ENCODE assay signal across 11 cellular contexts in genomic region chr17:50155115-50155819, GRCh38. TPM values are rescaled to one million over a fixed set of nuclear protein-coding genes. Genes with fewer than 3 reads are reported as not detected.
DNase-seq lines count a peak whose midpoint lies in the region; ATAC-seq and TF ChIP-seq lines count a peak whose summit lies in the region.
"Had no signal": no experiment of that assay in that cellular context is flagged by ENCODE, and none has a peak within 500 bp of the region (broad histone marks: within the 10 kb centered on the region; RNA-seq: fewer than 3 reads in every experiment).

No MANE protein-coding gene starts in this region.

- no peaks in the 10 kb centered on the region for H3K9me3 Mint-ChIP-seq in CD8-positive, alpha-beta T cell
- no peaks in the 10 kb centered on the region for H3K9me3 Mint-ChIP-seq in endodermal cell
- no peaks in the 10 kb centered on the region for H3K9me3 Mint-ChIP-seq in CD14-positive monocyte
- H3K9me3 Mint-ChIP-seq in activated T-cell treated with anti-CD3 and anti-CD28 coated beads, Interleukin-2, amount 50 U/mL, for 4 hours = no peaks in the 10 kb centered on the region

- no peak for TF ChIP-seq CTCF in CD8-positive, alpha-beta T cell (IDR thresholded peaks at IDR 0.05)
- no peak for TF ChIP-seq CTCF in NB4 (IDR thresholded peaks at IDR 0.05; ENCODE audit: low read depth, low read length)
- TF ChIP-seq CTCF in endodermal cell (conservative IDR thresholded peaks at IDR 0.05) = no peak
- no peak for TF ChIP-seq CTCF in CD14-positive monocyte (IDR thresholded peaks at IDR 0.05)

- H4K8ac ChIP-seq in trophoblast cell (ENCODE audit: low read depth, low read length) = no peak overlapping the region

- ATAC-seq in CD8-positive, alpha-beta T cell = no peak
- ATAC-seq in GM18907 (IDR thresholded peaks at IDR 0.05; ENCODE audit: unreplicated experiment) = no peak
- ATAC-seq in activated T-cell treated with anti-CD3 and anti-CD28 coated beads, Interleukin-2, amount 50 U/mL, for 4 hours = no peak

- no peaks in the 10 kb centered on the region for H3K36me3 Mint-ChIP-seq in CD8-positive, alpha-beta T cell
- H3K36me3 Mint-ChIP-seq in endodermal cell (ENCODE audit: low read depth) = no peaks in the 10 kb centered on the region
- H3K36me3 Mint-ChIP-seq in CD14-positive monocyte = no peaks in the 10 kb centered on the region
- H3K36me3 Mint-ChIP-seq in activated T-cell treated with anti-CD3 and anti-CD28 coated beads, Interleukin-2, amount 50 U/mL, for 4 hours (ENCODE audit: insufficient read depth) = no peaks in the 10 kb centered on the region

- peak overlapping the region; percentile 45 for H2AK5ac ChIP-seq in trophoblast cell (ENCODE audit: low read length)

- H4K91ac ChIP-seq in trophoblast cell (ENCODE audit: low read depth, low read length) = no peak overlapping the region

- POLR2A ChIA-PET in CD8-positive, alpha-beta T cell (lab: Charles Lee) = no interaction called here

- DNase-seq in CD8-positive, alpha-beta T cell = no peak
- DNase-seq in NB4 (ENCODE audit: low read depth) (peak; percentile 42), endodermal cell (peak; percentile 49), trophoblast cell (no peak), CD14-positive monocyte (ENCODE audit: low spot score) (no peak)
- no peak for DNase-seq in stimulated activated CD4-positive, alpha-beta T cell treated with anti-CD3 and anti-CD28 coated beads, Interleukin-2, amount 100 ng/mL, for 48 hours
- no peak for DNase-seq in activated T-cell treated with anti-CD3 and anti-CD28 coated beads, Interleukin-2, amount 50 U/mL, for 4 hours
- DNase-seq: activated naive CD4-positive, alpha-beta T cell; NCI-H1694 treated with DMSO at 0.1 percent for 48 hours had no signal

- peaks cover 43% of the 10 kb centered on the region for H3K4me1 Mint-ChIP-seq in CD8-positive, alpha-beta T cell (ENCODE audit: low read depth)
- peaks cover 5% of the 10 kb centered on the region for H3K4me1 Mint-ChIP-seq in endodermal cell
- H3K4me1 Mint-ChIP-seq in CD14-positive monocyte = peaks cover 40% of the 10 kb centered on the region
- peaks cover 23% of the 10 kb centered on the region for H3K4me1 Mint-ChIP-seq in activated T-cell treated with anti-CD3 and anti-CD28 coated beads, Interleukin-2, amount 50 U/mL, for 4 hours (ENCODE audit: low read depth)

- no peaks in the 10 kb centered on the region for H3K27me3 ChIP-seq in CD8-positive, alpha-beta T cell (ENCODE audit: insufficient read depth, low read length)
- no peaks in the 10 kb centered on the region for H3K27me3 ChIP-seq in endodermal cell (ENCODE audit: control insufficient read depth, insufficient read depth, low read length, poor library complexity, severe bottlenecking)
- H3K27me3 ChIP-seq in trophoblast cell (ENCODE audit: insufficient read depth, low read length) = peaks cover 2% of the 10 kb centered on the region
- H3K27me3 ChIP-seq: neutrophil had no signal

- no peak overlapping the region for H2BK5ac ChIP-seq in trophoblast cell (ENCODE audit: low read depth, low read length, poor library complexity)

- H3K27ac ChIP-seq in CD8-positive, alpha-beta T cell (ENCODE audit: low read depth, low read length) = no peak overlapping the region
- no peak overlapping the region for H3K27ac ChIP-seq in endodermal cell (ENCODE audit: low read depth, low read length)
- H3K27ac ChIP-seq in trophoblast cell (ENCODE audit: low read depth, low read length) = no peak overlapping the region

- no peak overlapping the region for H3K4me2 ChIP-seq in trophoblast cell (ENCODE audit: low read length)

- H4K12ac ChIP-seq in trophoblast cell (ENCODE audit: low read depth, low read length) = no peak overlapping the region

- H3K18ac ChIP-seq in trophoblast cell (ENCODE audit: low read length) = no peak overlapping the region

- H3K4ac ChIP-seq in trophoblast cell (ENCODE audit: low read depth, low read length) = no peak overlapping the region

- no peak overlapping the region for H3K23ac ChIP-seq in trophoblast cell (ENCODE audit: low read length)

- no peak overlapping the region for H3K14ac ChIP-seq in trophoblast cell (ENCODE audit: low read length)

- H3K9me3 ChIP-seq in CD8-positive, alpha-beta T cell (ENCODE audit: low read length) = no peaks in the 10 kb centered on the region
- no peaks in the 10 kb centered on the region for H3K9me3 ChIP-seq in endodermal cell (ENCODE audit: control insufficient read depth, low read length)
- H3K9me3 ChIP-seq in trophoblast cell (ENCODE audit: insufficient read depth, low read depth, low read length) = no peaks in the 10 kb centered on the region
- H3K9me3 ChIP-seq: neutrophil had no signal

- peak overlapping the region; percentile 77 for H3K27ac Mint-ChIP-seq in CD8-positive, alpha-beta T cell
- H3K27ac Mint-ChIP-seq in endodermal cell (no peak overlapping the region), CD14-positive monocyte (peak overlapping the region in 1 of 7 donors; percentile 72)

- peaks cover 6% of the 10 kb centered on the region for H3K79me2 ChIP-seq in trophoblast cell (ENCODE audit: control insufficient read depth, insufficient read depth, low read length, poor library complexity)

- H3K79me1 ChIP-seq in trophoblast cell (ENCODE audit: low read length) = peaks cover 13% of the 10 kb centered on the region

- intact Hi-C loops in CD8-positive, alpha-beta T cell (cut with DNase I, micrococcal nuclease) = no loop called here
- intact Hi-C loops in CD14-positive monocyte (cut with micrococcal nuclease) = no loop called here

- no peak overlapping the region for H3K4me3 ChIP-seq in CD8-positive, alpha-beta T cell (ENCODE audit: low read depth, low read length)
- no peak overlapping the region for H3K4me3 ChIP-seq in NB4 (ENCODE audit: low read depth, low read length)
- no peak overlapping the region for H3K4me3 ChIP-seq in endodermal cell (ENCODE audit: low read length)
- no peak overlapping the region for H3K4me3 ChIP-seq in trophoblast cell (ENCODE audit: low read depth, low read length)

- CTCF ChIA-PET in CD8-positive, alpha-beta T cell (lab: Charles Lee) = interaction anchor here (1.0 to 8.4 kb wide), 2 partner anchors 11 to 15 kb away, joined by 3 to 78 read pairs; partner anchors contain the start of gene SGCA

- 87 to 91% methylated on average over 4 to 8 of the region's 8 CpGs for WGBS in endodermal cell (ENCODE audit: insufficient coverage in 1 of 2, insufficient read length in 1 of 2), 2 experiments
- no CpG with 5 or more reads among the region's 8 CpGs for WGBS in trophoblast cell (ENCODE audit: extremely low coverage, insufficient coverage, insufficient read length)

- no peak for TF ChIP-seq POLR2A in NB4 (IDR thresholded peaks at IDR 0.05; ENCODE audit: extremely low read depth, insufficient read length)

- peak overlapping the region; percentile 18 for H2BK120ac ChIP-seq in trophoblast cell (ENCODE audit: insufficient read depth, low read length, poor library complexity)

- no peak overlapping the region for H3K9ac ChIP-seq in endodermal cell (ENCODE audit: extremely low read depth, low read length, poor library complexity, severe bottlenecking)
- H3K9ac ChIP-seq in trophoblast cell (ENCODE audit: low read length) = no peak overlapping the region

- no peak overlapping the region for H2BK12ac ChIP-seq in trophoblast cell (ENCODE audit: low read length)

- H3K27me3 Mint-ChIP-seq in CD8-positive, alpha-beta T cell (ENCODE audit: low read depth) = no peaks in the 10 kb centered on the region
- H3K27me3 Mint-ChIP-seq in endodermal cell (ENCODE audit: insufficient read depth) (peaks cover 12% of the 10 kb centered on the region), CD14-positive monocyte (ENCODE audit: low read depth in 3 of 3) (peaks cover 0 to 13% (median 4%) of the 10 kb centered on the region in 3 donors)
- H3K27me3 Mint-ChIP-seq in activated T-cell treated with anti-CD3 and anti-CD28 coated beads, Interleukin-2, amount 50 U/mL, for 4 hours (ENCODE audit: low read depth) = no peaks in the 10 kb centered on the region

- H3K4me1 ChIP-seq in CD8-positive, alpha-beta T cell (ENCODE audit: insufficient read depth, low read length) = peaks cover 33% of the 10 kb centered on the region
- H3K4me1 ChIP-seq in endodermal cell (ENCODE audit: control insufficient read depth, insufficient read depth, low read length) (peaks cover 8% of the 10 kb centered on the region), trophoblast cell (ENCODE audit: control insufficient read depth in 1 of 2, insufficient read depth in 2 of 2, low read length in 2 of 2) (peaks cover 6 to 10% of the 10 kb centered on the region in 2 experiments)

- H3K36me3 ChIP-seq in CD8-positive, alpha-beta T cell (ENCODE audit: insufficient read depth, low read length) = no peaks in the 10 kb centered on the region
- H3K36me3 ChIP-seq in endodermal cell (ENCODE audit: control insufficient read depth, insufficient read depth, low read length) = no peaks in the 10 kb centered on the region
- no peaks in the 10 kb centered on the region for H3K36me3 ChIP-seq in trophoblast cell (ENCODE audit: control insufficient read depth in 1 of 2, insufficient read depth in 2 of 2, low read length in 2 of 2)
- H3K36me3 ChIP-seq: neutrophil had no signal

- no peak overlapping the region for H3K4me3 Mint-ChIP-seq in CD8-positive, alpha-beta T cell
- H3K4me3 Mint-ChIP-seq in endodermal cell (no peak overlapping the region), CD14-positive monocyte (peak overlapping the region in 1 of 2 donors; percentile 35)
- H3K4me3 Mint-ChIP-seq in activated T-cell treated with anti-CD3 and anti-CD28 coated beads, Interleukin-2, amount 50 U/mL, for 4 hours = no peak overlapping the region

- no peak overlapping the region for H2AFZ ChIP-seq in trophoblast cell (ENCODE audit: insufficient read depth, low read length, poor library complexity)

RNA-seq across cellular contexts. Expression of gene PPP1R9B, which starts 4.8 kb away (rescaled TPM):
- total RNA-seq in CD8-positive, alpha-beta T cell = 10 to 100 TPM; 64.3 TPM
- total RNA-seq in endodermal cell = 10 to 100 TPM; 24.1 to 34.6 TPM
- polyA plus RNA-seq in endodermal cell (2013, experiment 1 of 2) = 27.5 TPM
- 28.4 TPM for polyA plus RNA-seq in endodermal cell (2013, experiment 2 of 2)
- polyA plus RNA-seq in trophoblast cell (2013) = 23.2 and 23.4 TPM in 2 replicates
- 1 to 10 TPM in 1 of 2 donors, under 1 TPM in 1; 0.61 to 1.3 TPM for polyA plus RNA-seq in CD14-positive monocyte
- 10 to 100 TPM; 70.2 to 82.2 (median 76.6) TPM for total RNA-seq in activated T-cell treated with anti-CD3 and anti-CD28 coated beads, Interleukin-2, amount 50 U/mL, for 4 hours

RNA-seq across cellular contexts. Expression of gene SGCA, which starts 10.5 kb away (rescaled TPM):
- under 1 TPM in 1 of 2 experiments, not detected in 1; 0.25 TPM for total RNA-seq in CD8-positive, alpha-beta T cell
- 1 to 10 TPM in 1 of 2 donors, under 1 TPM in 1; 0.51 to 2.6 TPM for total RNA-seq in endodermal cell
- polyA plus RNA-seq in endodermal cell (2013, experiment 1 of 2) = 0.75 TPM
- polyA plus RNA-seq in endodermal cell (2013, experiment 2 of 2) = 0.46 TPM
- not detected in 2 replicates for polyA plus RNA-seq in trophoblast cell (2013)
- under 1 TPM; 0.53 to 0.89 TPM for polyA plus RNA-seq in CD14-positive monocyte
- not detected for total RNA-seq in activated T-cell treated with anti-CD3 and anti-CD28 coated beads, Interleukin-2, amount 50 U/mL, for 4 hours

RNA-seq across cellular contexts. Expression of gene SAMD14, which starts 25.3 kb away (rescaled TPM):
- total RNA-seq in CD8-positive, alpha-beta T cell = under 1 TPM; 0.31 to 0.62 TPM
- total RNA-seq in endodermal cell = 10 to 100 TPM in 1 of 2 donors, 1 to 10 TPM in 1; 9.5 to 23.2 TPM
- 28.9 TPM for polyA plus RNA-seq in endodermal cell (2013, experiment 1 of 2)
- polyA plus RNA-seq in endodermal cell (2013, experiment 2 of 2) = 28.6 TPM
- polyA plus RNA-seq in trophoblast cell (2013) = 6.9 and 7.4 TPM in 2 replicates
- not detected for polyA plus RNA-seq in CD14-positive monocyte
- under 1 TPM; 0.47 to 0.78 (median 0.52) TPM for total RNA-seq in activated T-cell treated with anti-CD3 and anti-CD28 coated beads, Interleukin-2, amount 50 U/mL, for 4 hours

RNA-seq across cellular contexts. Expression of gene COL1A1, which starts 46.2 kb away (rescaled TPM):
- total RNA-seq in CD8-positive, alpha-beta T cell = 10 to 100 TPM; 37.2 to 43.8 TPM
- total RNA-seq in endodermal cell = 10 to 100 TPM; 62.2 to 85.6 TPM
- 115 TPM for polyA plus RNA-seq in endodermal cell (2013, experiment 1 of 2)
- 126 TPM for polyA plus RNA-seq in endodermal cell (2013, experiment 2 of 2)
- polyA plus RNA-seq in trophoblast cell (2013) = 548 and 582 TPM in 2 replicates
- not detected for polyA plus RNA-seq in CD14-positive monocyte
- total RNA-seq in activated T-cell treated with anti-CD3 and anti-CD28 coated beads, Interleukin-2, amount 50 U/mL, for 4 hours = 1 to 10 TPM; 1.6 to 3.2 (median 2.8) TPM

Comparison
In these comparisons a context has a peak if more than half of its experiments do, and no peak if none do; other contexts are left out.
1. DNase-seq: peak in NB4 (single experiment) and endodermal cell (single experiment); none in CD8-positive, alpha-beta T cell (0 of 7), trophoblast cell (0 of 2), stimulated activated CD4-positive, alpha-beta T cell treated with anti-CD3 and anti-CD28 coated beads, Interleukin-2, amount 100 ng/mL, for 48 hours (0 of 2), CD14-positive monocyte (single experiment) and activated T-cell treated with anti-CD3 and anti-CD28 coated beads, Interleukin-2, amount 50 U/mL, for 4 hours (single experiment).
2. RNA of gene SAMD14, which starts 25.3 kb away (total RNA-seq): 9.5 to 23.2 TPM in endodermal cell; 0.31 to 0.62 TPM in CD8-positive, alpha-beta T cell and 0.47 to 0.78 TPM in activated T-cell treated with anti-CD3 and anti-CD28 coated beads, Interleukin-2, amount 50 U/mL, for 4 hours; every median in the first group is over 4 times any median in the second.